In genomic region chr2:70887550-70888229, GRCh38 we compare ENCODE assay signal across 8 cellular contexts. TPM values are rescaled to one million over a fixed set of nuclear protein-coding genes. Genes with fewer than 3 reads are reported as not detected.
DNase-seq lines count a peak whose midpoint lies in the region; ATAC-seq and FAIRE-seq lines count a peak whose summit lies in the region.

No MANE protein-coding gene starts in this region.

- POLR2A ChIA-PET in CD8-positive, alpha-beta memory T cell (lab: Charles Lee) = interaction anchor here (0.6 kb wide), 1 partner anchor 29 kb away, joined by 4 read pairs; no protein-coding TSS in a partner anchor

- H3K4me3 ChIP-seq in CD8-positive, alpha-beta memory T cell (ENCODE audit: low read length) = no peak overlapping the region
- peak overlapping the region; percentile 30 for H3K4me3 ChIP-seq in adipocyte (ENCODE audit: low read length)

- CTCF ChIA-PET in CD8-positive, alpha-beta memory T cell (lab: Charles Lee) = interaction anchor here (1.3 kb wide), 1 partner anchor 14 kb away, joined by 3 read pairs; no protein-coding TSS in a partner anchor

- H3K27ac Mint-ChIP-seq in CD8-positive, alpha-beta memory T cell = peak overlapping the region in 1 of 8 donors; percentile 72
- no peak overlapping the region for H3K27ac Mint-ChIP-seq in stimulated activated effector memory CD8-positive, alpha-beta T cell treated with anti-CD3 and anti-CD28 coated beads, Interleukin-12 subunit alpha, Interleukin-12 subunit beta, amount 100 ng/mL, for 72 hours

- H3K9ac ChIP-seq in adipocyte (ENCODE audit: low read length) = no peak overlapping the region

- H3K9me3 ChIP-seq in CD8-positive, alpha-beta memory T cell (ENCODE audit: low read length) = no peaks in the 10 kb centered on the region
- peaks cover 8% of the 10 kb centered on the region for H3K9me3 ChIP-seq in adipocyte (ENCODE audit: control insufficient read depth, low read length)

- no peaks in the 10 kb centered on the region for H3K36me3 Mint-ChIP-seq in CD8-positive, alpha-beta memory T cell
- H3K36me3 Mint-ChIP-seq in stimulated activated effector memory CD8-positive, alpha-beta T cell treated with anti-CD3 and anti-CD28 coated beads, Interleukin-12 subunit alpha, Interleukin-12 subunit beta, amount 100 ng/mL, for 72 hours = peaks cover 6% of the 10 kb centered on the region

- peaks cover 0 to 4% (median 2%) of the 10 kb centered on the region in 5 donors for H3K9me3 Mint-ChIP-seq in CD8-positive, alpha-beta memory T cell
- H3K9me3 Mint-ChIP-seq in stimulated activated effector memory CD8-positive, alpha-beta T cell treated with anti-CD3 and anti-CD28 coated beads, Interleukin-12 subunit alpha, Interleukin-12 subunit beta, amount 100 ng/mL, for 72 hours = no peaks in the 10 kb centered on the region

- peak overlapping the region; percentile 6 to 92 (median 69) for H3K4me3 Mint-ChIP-seq in CD8-positive, alpha-beta memory T cell
- H3K4me3 Mint-ChIP-seq in stimulated activated effector memory CD8-positive, alpha-beta T cell treated with anti-CD3 and anti-CD28 coated beads, Interleukin-12 subunit alpha, Interleukin-12 subunit beta, amount 100 ng/mL, for 72 hours = peak overlapping the region; percentile 70

- no peaks in the 10 kb centered on the region for H3K36me3 ChIP-seq in CD8-positive, alpha-beta memory T cell (ENCODE audit: insufficient read depth, low read length)
- no peaks in the 10 kb centered on the region for H3K36me3 ChIP-seq in adipocyte (ENCODE audit: control insufficient read depth, insufficient read depth, low read length, severe bottlenecking)

- peak; percentile 66 for ATAC-seq in left lobe of liver
- ATAC-seq in stimulated activated effector memory CD8-positive, alpha-beta T cell treated with anti-CD3 and anti-CD28 coated beads, Interleukin-12 subunit alpha, Interleukin-12 subunit beta, amount 100 ng/mL, for 72 hours = peak; percentile 37
- ATAC-seq in GM18517 (IDR thresholded peaks at IDR 0.05; ENCODE audit: unreplicated experiment) = no peak

- peaks cover 57% of the 10 kb centered on the region for H3K27me3 ChIP-seq in CD8-positive, alpha-beta memory T cell (ENCODE audit: insufficient read depth, low read length, poor library complexity, severe bottlenecking)
- H3K27me3 ChIP-seq in adipocyte (replicated peaks; ENCODE audit: control insufficient read depth, insufficient read depth, low read length) = peaks cover 94% of the 10 kb centered on the region

- peaks cover 24% of the 10 kb centered on the region for H3K4me1 ChIP-seq in CD8-positive, alpha-beta memory T cell (ENCODE audit: insufficient read depth, low read length)
- H3K4me1 ChIP-seq in adipocyte (ENCODE audit: control insufficient read depth, insufficient read depth, low read length) = no peaks in the 10 kb centered on the region

- no peak for FAIRE-seq in RCC 7860 (lab: Jason Lieb, UNC)

- H3K4me1 Mint-ChIP-seq in CD8-positive, alpha-beta memory T cell = peaks cover 24 to 28% (median 26%) of the 10 kb centered on the region in 3 donors
- H3K4me1 Mint-ChIP-seq in stimulated activated effector memory CD8-positive, alpha-beta T cell treated with anti-CD3 and anti-CD28 coated beads, Interleukin-12 subunit alpha, Interleukin-12 subunit beta, amount 100 ng/mL, for 72 hours = peaks cover 32% of the 10 kb centered on the region

- peak in 1 of 5 donors; percentile 25 for DNase-seq in CD8-positive, alpha-beta memory T cell
- peak; percentile 18 for DNase-seq in LHCN-M2 (ENCODE audit: low read depth)
- no peak for DNase-seq in adipocyte (ENCODE audit: low read depth)
- DNase-seq in left lobe of liver (ENCODE audit: low spot score) = peak; percentile 45
- peak in 1 of 2 donors; percentile 66 for DNase-seq in stimulated activated effector memory CD8-positive, alpha-beta T cell treated with anti-CD3 and anti-CD28 coated beads, Interleukin-12 subunit alpha, Interleukin-12 subunit beta, amount 100 ng/mL, for 72 hours (ENCODE audit: low spot score in 2 of 2)
- no peak for DNase-seq in H4 (ENCODE audit: low spot score)
- DNase-seq in RCC 7860 (ENCODE audit: low spot score) = no peak

- no peak overlapping the region for H3K27ac ChIP-seq in CD8-positive, alpha-beta memory T cell (ENCODE audit: low read depth, low read length)

- H3K27me3 Mint-ChIP-seq in CD8-positive, alpha-beta memory T cell = peaks cover 57 to 93% of the 10 kb centered on the region in 2 donors

RNA-seq across cellular contexts. Expression of gene VAX2, which starts 12.7 kb away (rescaled TPM):
- not detected for total RNA-seq in CD8-positive, alpha-beta memory T cell
- polyA plus RNA-seq in CD8-positive, alpha-beta memory T cell = not detected
- 5.4 and 9.8 TPM in 2 replicates for total RNA-seq in LHCN-M2 (2014; rRNA removed)
- 4.7 TPM for polyA plus RNA-seq in LHCN-M2 (2012)
- total RNA-seq in left lobe of liver = not detected
- 2.3 and 6.2 TPM in 2 replicates for total RNA-seq in H4 (2014; rRNA removed; shearing (Covaris generic))

RNA-seq across cellular contexts. Expression of gene ATP6V1B1, which starts 48.0 kb away (rescaled TPM):
- not detected for total RNA-seq in CD8-positive, alpha-beta memory T cell
- not detected for polyA plus RNA-seq in CD8-positive, alpha-beta memory T cell
- total RNA-seq in LHCN-M2 (2014; rRNA removed) (0.90 and 2.0 TPM in 2 replicates), left lobe of liver (not detected)
- 0.39 TPM for polyA plus RNA-seq in LHCN-M2 (2012)
- total RNA-seq in H4 (2014; rRNA removed; shearing (Covaris generic)) = 0.33 and 0.45 TPM in 2 replicates

RNA-seq across cellular contexts. Expression of gene CD207, which starts 52.1 kb away (rescaled TPM):
- total RNA-seq in CD8-positive, alpha-beta memory T cell = not detected
- polyA plus RNA-seq in CD8-positive, alpha-beta memory T cell = not detected
- total RNA-seq in LHCN-M2 (2014; rRNA removed) = not detected in 2 replicates
- not detected for polyA plus RNA-seq in LHCN-M2 (2012)
- not detected for total RNA-seq in left lobe of liver
- total RNA-seq in H4 (2014; rRNA removed; shearing (Covaris generic)) = not detected in 2 replicates

Comparison
In these comparisons a context has a peak if more than half of its experiments do, and no peak if none do; other contexts are left out.
1. DNase-seq: peak in LHCN-M2 (single experiment) and left lobe of liver (single experiment); none in adipocyte (single experiment), H4 (single experiment) and RCC 7860 (single experiment).